In genomic region chr6:58419321-58419720, GRCh38 we compare ENCODE assay signal across 6 cellular contexts.
"Had no signal": no experiment of that assay in that cellular context is flagged by ENCODE, and none has a peak within 500 bp of the region (broad histone marks: within the 10 kb centered on the region; RNA-seq: fewer than 3 reads in every experiment).

No MANE protein-coding gene starts in this region.

- H3K4me2 ChIP-seq: GM23338 had no signal

- H3K4me3 ChIP-seq: GM23338, K562 had no signal

- H3K4me3 Mint-ChIP-seq: GM23338, H9 had no signal

- ATAC-seq: GM23338, K562 had no signal

- DNase-seq: H9, HCEC 1CT, IMR-90, KG1 had no signal

- H2AFZ ChIP-seq: GM23338 had no signal

- H3K4me1 Mint-ChIP-seq: GM23338, H9 had no signal

- H3K27ac Mint-ChIP-seq: GM23338, H9 had no signal
